Comparison of ENCODE assay signal across 1 cellular context in the genomic region with DNA sequence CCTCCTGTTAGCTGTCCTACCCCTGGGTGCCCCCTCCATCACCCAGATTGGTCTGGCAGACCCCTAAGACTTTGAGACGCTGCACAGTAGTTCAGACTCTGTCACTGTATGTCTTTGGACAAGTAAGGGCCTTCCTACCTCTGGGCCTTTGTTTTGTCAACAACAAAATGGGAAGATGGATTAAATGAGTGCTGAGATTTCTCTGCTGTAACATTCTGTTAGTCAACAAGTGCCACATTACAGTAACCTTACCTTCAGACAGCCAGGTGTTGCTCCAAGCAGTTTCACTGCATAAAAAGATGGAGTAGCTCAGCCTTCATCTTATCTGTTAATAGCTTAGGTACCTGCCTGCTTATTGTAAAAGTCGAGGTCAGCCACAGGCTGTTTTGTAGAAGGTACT.
TF ChIP-seq lines count a peak whose summit lies in the region.

No MANE protein-coding gene starts in this region.

TF ChIP-seq in HepG2, 621 proteins besides CTCF, POLR2A, EP300 and RAD21:
- TF ChIP-seq GATAD2A (CRISPR knock-in tag; IDR thresholded peaks at IDR 0.05) (no peak), ZNF879 (CRISPR knock-in tag; IDR thresholded peaks at IDR 0.05) (0 out of 2 replicates have a peak, but pooled peaks have one; percentile 22), HOXD1 (CRISPR knock-in tag; IDR thresholded peaks at IDR 0.05) (no peak), ZNF567 (CRISPR knock-in tag; IDR thresholded peaks at IDR 0.05; ENCODE audit: borderline replicate concordance) (no peak), SP5 (CRISPR knock-in tag; IDR thresholded peaks at IDR 0.05; ENCODE audit: borderline replicate concordance, low read depth) (no peak), ZNF629 (CRISPR knock-in tag; conservative IDR thresholded peaks at IDR 0.05) (peak; percentile 70)
- TF ChIP-seq, protein P1, sequence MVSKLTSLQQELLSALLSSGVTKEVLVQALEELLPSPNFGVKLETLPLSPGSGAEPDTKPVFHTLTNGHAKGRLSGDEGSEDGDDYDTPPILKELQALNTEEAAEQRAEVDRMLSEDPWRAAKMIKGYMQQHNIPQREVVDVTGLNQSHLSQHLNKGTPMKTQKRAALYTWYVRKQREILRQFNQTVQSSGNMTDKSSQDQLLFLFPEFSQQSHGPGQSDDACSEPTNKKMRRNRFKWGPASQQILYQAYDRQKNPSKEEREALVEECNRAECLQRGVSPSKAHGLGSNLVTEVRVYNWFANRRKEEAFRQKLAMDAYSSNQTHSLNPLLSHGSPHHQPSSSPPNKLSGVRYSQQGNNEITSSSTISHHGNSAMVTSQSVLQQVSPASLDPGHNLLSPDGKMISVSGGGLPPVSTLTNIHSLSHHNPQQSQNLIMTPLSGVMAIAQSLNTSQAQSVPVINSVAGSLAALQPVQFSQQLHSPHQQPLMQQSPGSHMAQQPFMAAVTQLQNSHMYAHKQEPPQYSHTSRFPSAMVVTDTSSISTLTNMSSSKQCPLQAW (CRISPR knock-in tag; IDR thresholded peaks at IDR 0.05) = 0 out of 2 replicates have a peak, but pooled peaks have one; percentile 43
